ENCODE assay signal across 7 cellular contexts in genomic region chr3:118059096-118059495, GRCh38.
"Had no signal": no experiment of that assay in that cellular context is flagged by ENCODE, and none has a peak within 500 bp of the region (broad histone marks: within the 10 kb centered on the region; RNA-seq: fewer than 3 reads in every experiment).

No MANE protein-coding gene starts in this region.

- DNase-seq: GM23248, GOT3, H7, HFFc6, KBM-7 had no signal

- H2AFZ ChIP-seq: GM23248 had no signal

- H3K4me1 Mint-ChIP-seq: IgD-negative memory B cell had no signal

- H3K4me1 ChIP-seq: HAP-1 had no signal

- H3K27ac ChIP-seq: GM23248 had no signal

- H3K9ac ChIP-seq: GM23248 had no signal

- H3K4me3 ChIP-seq: GM23248, HAP-1 had no signal

- H3K27ac Mint-ChIP-seq: HFFc6, IgD-negative memory B cell had no signal

- H3K36me3 ChIP-seq: HAP-1 had no signal

- H3K4me3 Mint-ChIP-seq: HFFc6, IgD-negative memory B cell had no signal

- H3K27me3 Mint-ChIP-seq: IgD-negative memory B cell had no signal

- H3K9me3 ChIP-seq: HAP-1 had no signal

- H3K36me3 Mint-ChIP-seq: IgD-negative memory B cell had no signal
